ENCODE assay signal across 8 cellular contexts in the genomic region with DNA sequence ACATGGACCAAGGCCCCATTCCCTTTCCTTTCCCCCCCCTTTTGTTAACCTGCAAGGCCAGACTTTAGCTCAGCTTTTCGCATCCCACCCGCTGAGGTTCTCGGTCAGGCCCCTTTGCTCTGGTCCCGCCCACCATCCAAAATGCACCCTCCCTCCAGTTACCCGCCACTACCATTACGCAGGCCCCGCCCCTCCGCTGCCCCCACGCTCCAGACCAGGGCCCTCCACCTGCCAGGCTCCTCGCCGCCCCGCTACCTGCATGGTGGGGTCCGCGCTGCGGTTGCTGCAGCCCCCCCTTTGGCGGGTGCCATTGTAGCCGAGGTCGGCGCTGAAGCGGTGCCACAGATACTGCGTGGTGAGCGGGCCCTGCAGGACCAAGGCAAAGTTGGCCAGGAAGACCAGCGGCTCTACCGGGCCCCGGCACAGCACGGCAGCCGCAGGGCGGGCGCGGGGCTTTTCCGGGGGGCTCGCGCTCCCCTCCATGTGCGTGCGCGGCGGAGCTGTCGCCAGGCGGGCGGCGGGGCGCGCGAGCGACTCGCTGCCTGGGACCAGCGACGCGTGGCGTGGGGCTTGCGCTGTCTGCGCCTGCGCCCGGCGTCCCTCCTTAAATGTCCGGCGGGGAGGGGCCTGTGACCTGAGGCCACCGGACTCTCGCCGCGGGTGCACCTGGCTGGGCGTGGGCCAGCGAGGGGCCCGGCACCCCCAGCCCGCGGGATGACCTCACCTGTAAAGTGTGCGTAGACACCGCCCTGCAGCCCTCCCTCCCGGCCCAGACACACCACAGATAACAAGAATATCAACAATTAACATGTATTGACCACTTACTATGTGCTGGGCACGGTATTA. TPM values are rescaled to one million over a fixed set of nuclear protein-coding genes. Genes with fewer than 3 reads are reported as not detected.
A peak's percentile ranks its signal among the peaks of the same experiment; 100 is the strongest.
DNase-seq lines count a peak whose midpoint lies in the region; ATAC-seq, FAIRE-seq and TF ChIP-seq lines count a peak whose summit lies in the region.

Gene SLC46A1 (minus strand): TSS at position 581 of the 846 bp plus-strand sequence. CDS start 98 bp downstream, at position 483.

- CTCF ChIA-PET in A549 (lab: Yijun Ruan, JAX), result interaction anchor here (0.9 to 5.6 kb wide), 6 partner anchors 10 to 61 kb away, joined by 3 to 53 read pairs (median 4); no protein-coding TSS in a partner anchor

- H3K4me3 ChIP-seq in A549 (peak within 1 kb of the TSS; percentile 80), HL-60 (replicated peaks; ENCODE audit: insufficient read depth, low read length) (peak within 1 kb of the TSS; percentile 22), hepatocyte (peak within 1 kb of the TSS; percentile 94)

- H3K9me3 ChIP-seq in A549 (no peaks in the 10 kb centered on the region), hepatocyte (ENCODE audit: low read depth) (no peaks in the 10 kb centered on the region)

- H3K4me1 ChIP-seq in A549 (peaks cover 15% of the 10 kb centered on the region), hepatocyte (ENCODE audit: insufficient read depth) (peaks cover 28% of the 10 kb centered on the region)

- no peak for FAIRE-seq in A549 (lab: Jason Lieb, UNC)

- POLR2A ChIA-PET in A549 (lab: Yijun Ruan, JAX), result interaction anchor here (0.9 to 1.4 kb wide), 3 partner anchors 19 to 70 kb away, joined by 3 read pairs; partner anchors contain the start of genes POLDIP2 and TNFAIP1

- 3% methylated on average over 7 of the region's 70 CpGs for WGBS in A549 (ENCODE audit: missing lambda C conversion rate)
- WGBS in hepatocyte (ENCODE audit: low lambda C conversion rate, missing lambda C conversion rate), result 2% methylated on average over 39 of the region's 70 CpGs

- H3K79me2 ChIP-seq in hepatocyte, result peaks cover 13% of the 10 kb centered on the region

- peak within 1 kb of the TSS; percentile 74 for H2AFZ ChIP-seq in hepatocyte

- H4K20me1 ChIP-seq in hepatocyte (ENCODE audit: insufficient read depth, poor library complexity, severe bottlenecking), result no peaks in the 10 kb centered on the region

- H3K4me2 ChIP-seq in A549 (peak within 1 kb of the TSS; percentile 88), hepatocyte (peak within 1 kb of the TSS; percentile 98)

- no peak for TF ChIP-seq RAD21 in A549 (conservative IDR thresholded peaks at IDR 0.05 in 1 of 2, IDR thresholded peaks at IDR 0.05 in 1 of 2)

- DNase-seq in A549 (ENCODE audit: low read depth in 1 of 2, low spot score in 1 of 2), result peak; percentile 61 to 76
- no peak for DNase-seq in HL-60 (ENCODE audit: low read depth in 1 of 2, low spot score in 1 of 2)
- peak; percentile 73 for DNase-seq in RPMI8226
- peak; percentile 88 for DNase-seq in hepatocyte (ENCODE audit: low spot score)
- peak; percentile 82 for DNase-seq in retina
- DNase-seq in NCI-H128 (lab: John Stamatoyannopoulos, UW; ENCODE audit: unreplicated experiment), result no peak

- TF ChIP-seq EP300 in A549 (IDR thresholded peaks at IDR 0.05), result no peak

- ATAC-seq in A549 (peak; percentile 78 to 91), GM18868 (IDR thresholded peaks at IDR 0.05; ENCODE audit: unreplicated experiment) (peak; percentile 70)

- H3K36me3 ChIP-seq in hepatocyte (replicated peaks; ENCODE audit: insufficient read depth, low read depth), result no peaks in the 10 kb centered on the region

- peak; percentile 86 for TF ChIP-seq POLR2A in A549 (IDR thresholded peaks at IDR 0.05; ENCODE audit: low read length)

- H3K27ac ChIP-seq in A549 (peak within 1 kb of the TSS; percentile 89 to 96), HL-60 (replicated peaks) (no peak within 1 kb of the TSS), angular gyrus (ENCODE audit: low read depth, low read length) (peak within 1 kb of the TSS; percentile 81), hepatocyte (peak within 1 kb of the TSS; percentile 81)

- H3K27me3 ChIP-seq in HL-60 (ENCODE audit: insufficient read depth, poor library complexity, severe bottlenecking) (peaks cover 24% of the 10 kb centered on the region), hepatocyte (no peaks in the 10 kb centered on the region)

- TF ChIP-seq CTCF in A549 (IDR thresholded peaks at IDR 0.05) (no peak), HL-60 (IDR thresholded peaks at IDR 0.05; ENCODE audit: insufficient read depth, low read length) (no peak), hepatocyte (IDR thresholded peaks at IDR 0.05; ENCODE audit: poor library complexity) (no peak)

- H3K9me2 ChIP-seq in hepatocyte (replicated peaks; ENCODE audit: insufficient read depth), result no peaks in the 10 kb centered on the region

TF ChIP-seq in A549, 52 proteins besides CTCF, POLR2A, EP300 and RAD21:
- TF ChIP-seq CBX2 (IDR thresholded peaks at IDR 0.05; ENCODE audit: borderline replicate concordance, low read depth) (no peak), TFCP2L1 (CRISPR knock-in tag; IDR thresholded peaks at IDR 0.05) (no peak), BHLHE40 (IDR thresholded peaks at IDR 0.05; ENCODE audit: low read depth, low read length) (no peak), JUNB (IDR thresholded peaks at IDR 0.05) (no peak), E2F6 (IDR thresholded peaks at IDR 0.05; ENCODE audit: borderline replicate concordance, low read depth) (no peak; the same call in 1 of the 2 replicates), POLR2AphosphoS2 (conservative IDR thresholded peaks at IDR 0.05; ENCODE audit: low read length) (no peak), KDM1A (IDR thresholded peaks at IDR 0.05; ENCODE audit: low read depth) (no peak), CBX8 (IDR thresholded peaks at IDR 0.05) (no peak), JUN (IDR thresholded peaks at IDR 0.05) (peak in 1 of 2 experiments; percentile 80; a peak in 3 of 5 replicates), ELK1 (IDR thresholded peaks at IDR 0.05; ENCODE audit: low read depth, low read length) (no peak), PHF8 (IDR thresholded peaks at IDR 0.05; ENCODE audit: borderline replicate concordance, low read depth) (peak; percentile 91; the same call in 1 of the 2 replicates)
- TF ChIP-seq, protein P1, sequence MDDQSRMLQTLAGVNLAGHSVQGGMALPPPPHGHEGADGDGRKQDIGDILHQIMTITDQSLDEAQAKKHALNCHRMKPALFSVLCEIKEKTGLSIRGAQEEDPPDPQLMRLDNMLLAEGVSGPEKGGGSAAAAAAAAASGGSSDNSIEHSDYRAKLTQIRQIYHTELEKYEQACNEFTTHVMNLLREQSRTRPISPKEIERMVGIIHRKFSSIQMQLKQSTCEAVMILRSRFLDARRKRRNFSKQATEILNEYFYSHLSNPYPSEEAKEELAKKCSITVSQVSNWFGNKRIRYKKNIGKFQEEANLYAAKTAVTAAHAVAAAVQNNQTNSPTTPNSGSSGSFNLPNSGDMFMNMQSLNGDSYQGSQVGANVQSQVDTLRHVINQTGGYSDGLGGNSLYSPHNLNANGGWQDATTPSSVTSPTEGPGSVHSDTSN (IDR thresholded peaks at IDR 0.05), result no peak
- TF ChIP-seq, protein P2, sequence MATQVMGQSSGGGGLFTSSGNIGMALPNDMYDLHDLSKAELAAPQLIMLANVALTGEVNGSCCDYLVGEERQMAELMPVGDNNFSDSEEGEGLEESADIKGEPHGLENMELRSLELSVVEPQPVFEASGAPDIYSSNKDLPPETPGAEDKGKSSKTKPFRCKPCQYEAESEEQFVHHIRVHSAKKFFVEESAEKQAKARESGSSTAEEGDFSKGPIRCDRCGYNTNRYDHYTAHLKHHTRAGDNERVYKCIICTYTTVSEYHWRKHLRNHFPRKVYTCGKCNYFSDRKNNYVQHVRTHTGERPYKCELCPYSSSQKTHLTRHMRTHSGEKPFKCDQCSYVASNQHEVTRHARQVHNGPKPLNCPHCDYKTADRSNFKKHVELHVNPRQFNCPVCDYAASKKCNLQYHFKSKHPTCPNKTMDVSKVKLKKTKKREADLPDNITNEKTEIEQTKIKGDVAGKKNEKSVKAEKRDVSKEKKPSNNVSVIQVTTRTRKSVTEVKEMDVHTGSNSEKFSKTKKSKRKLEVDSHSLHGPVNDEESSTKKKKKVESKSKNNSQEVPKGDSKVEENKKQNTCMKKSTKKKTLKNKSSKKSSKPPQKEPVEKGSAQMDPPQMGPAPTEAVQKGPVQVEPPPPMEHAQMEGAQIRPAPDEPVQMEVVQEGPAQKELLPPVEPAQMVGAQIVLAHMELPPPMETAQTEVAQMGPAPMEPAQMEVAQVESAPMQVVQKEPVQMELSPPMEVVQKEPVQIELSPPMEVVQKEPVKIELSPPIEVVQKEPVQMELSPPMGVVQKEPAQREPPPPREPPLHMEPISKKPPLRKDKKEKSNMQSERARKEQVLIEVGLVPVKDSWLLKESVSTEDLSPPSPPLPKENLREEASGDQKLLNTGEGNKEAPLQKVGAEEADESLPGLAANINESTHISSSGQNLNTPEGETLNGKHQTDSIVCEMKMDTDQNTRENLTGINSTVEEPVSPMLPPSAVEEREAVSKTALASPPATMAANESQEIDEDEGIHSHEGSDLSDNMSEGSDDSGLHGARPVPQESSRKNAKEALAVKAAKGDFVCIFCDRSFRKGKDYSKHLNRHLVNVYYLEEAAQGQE (IDR thresholded peaks at IDR 0.05), result no peak
- TF ChIP-seq, protein P3, sequence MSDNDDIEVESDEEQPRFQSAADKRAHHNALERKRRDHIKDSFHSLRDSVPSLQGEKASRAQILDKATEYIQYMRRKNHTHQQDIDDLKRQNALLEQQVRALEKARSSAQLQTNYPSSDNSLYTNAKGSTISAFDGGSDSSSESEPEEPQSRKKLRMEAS (IDR thresholded peaks at IDR 0.05), result peak; percentile 86

RNA-seq across cellular contexts. Expression of gene SLC46A1, which starts in this region (rescaled TPM):
- polyA plus RNA-seq in A549 (2011; rRNA removed) (12.8 and 21.4 TPM in 2 replicates), A549 (2017; fragmentation: RNase III; extraction: RNeasy Plus Mini Kit Qiagen cat#74134 plus additional on column Dnase treatment) (21.5 to 23.8 TPM (median 23.7 TPM) in 3 replicates), hepatocyte (34.8 and 43.1 TPM in 2 replicates)
- polyA plus RNA-seq in A549 (2012; cell fraction: cytosol; rRNA removed), result 11.7 and 15.4 TPM in 2 replicates
- 29.2 and 33.8 TPM in 2 replicates for polyA plus RNA-seq in A549 (2012; cell fraction: nucleus; rRNA removed)
- polyA minus RNA-seq in A549 (2011; rRNA and poly(A)+ RNA removed), result 41.4 and 41.5 TPM in 2 replicates
- total RNA-seq in hepatocyte, result 41.9 and 54.5 TPM in 2 replicates

Comparison
In these comparisons a context has a peak if more than half of its experiments do, and no peak if none do; other contexts are left out.
1. DNase-seq: peak in A549 (2 of 2), RPMI8226 (single experiment), hepatocyte (single experiment) and retina (single experiment); none in HL-60 (0 of 2) and NCI-H128 (single experiment).
2. H3K4me3 ChIP-seq: peak in every context shown above with its lines; median percentile 94 in hepatocyte; 80 in A549; 22 in HL-60.